Comparison of ENCODE assay signal across 17 cellular contexts in genomic region chr15:89075846-89076245, GRCh38. TPM values are rescaled to one million over a fixed set of nuclear protein-coding genes. Genes with fewer than 3 reads are reported as not detected.
DNase-seq lines count a peak whose midpoint lies in the region; ATAC-seq, FAIRE-seq and TF ChIP-seq lines count a peak whose summit lies in the region.
"Had no signal": no experiment of that assay in that cellular context is flagged by ENCODE, and none has a peak within 500 bp of the region (broad histone marks: within the 10 kb centered on the region; RNA-seq: fewer than 3 reads in every experiment).

No MANE protein-coding gene starts in this region.

- no TSS peak for BruUV-seq in K562 (replicated peaks; lab: Mats Ljungman, UMichigan)

- CTCF ChIA-PET in activated CD4-positive, alpha-beta T cell treated with anti-CD3 and anti-CD28 coated beads for 36 hours (lab: Charles Lee), result interaction anchor here (0.9 to 3.1 kb wide), 4 partner anchors 15 to 96 kb away, joined by 3 to 13 read pairs (median 6); no protein-coding TSS in a partner anchor
- CTCF ChIA-PET in K562 (lab: Yijun Ruan, JAX; ENCODE audit: low intra/inter-chr PET ratio), result no interaction called here

- 13% methylated on average over 2 of the region's 4 CpGs for WGBS in K562 (ENCODE audit: insufficient coverage, low coverage, missing lambda C conversion rate)
- WGBS in psoas muscle, 3 donors, result 47 to 74% (median 71%) methylated on average over 4 of the region's 4 CpGs

- TF ChIP-seq CTCF in K562 (IDR thresholded peaks at IDR 0.05 in 2 of 3, conservative IDR thresholded peaks at IDR 0.05 in 1 of 3; ENCODE audit: insufficient read depth in 2 of 3, low read depth in 1 of 3, low read length in 3 of 3), result no peak
- no peak for TF ChIP-seq CTCF in psoas muscle (IDR thresholded peaks at IDR 0.05)
- TF ChIP-seq CTCF in brain microvascular endothelial cell (IDR thresholded peaks at IDR 0.05; ENCODE audit: low read depth, low read length, missing control alignments), result no peak

- intact Hi-C loops in activated CD4-positive, alpha-beta T cell treated with anti-CD3 and anti-CD28 coated beads, Interleukin-2, amount 10 ng/mL, durations not matched to agents 24 days and 14 days (cut with micrococcal nuclease), result loop anchor here (2.0 kb wide), 1 partner anchor 15 kb away; no protein-coding TSS in a partner anchor
- intact Hi-C loops in activated CD4-positive, alpha-beta T cell treated with anti-CD3 and anti-CD28 coated beads for 36 hours (cut with DNase I, micrococcal nuclease), result no loop called here
- intact Hi-C loops in K562 (cut with micrococcal nuclease), result no loop called here
- intact Hi-C loops in psoas muscle (cut with DNase I), result no loop called here

- H3K4me1 Mint-ChIP-seq in activated CD4-positive, alpha-beta T cell treated with anti-CD3 and anti-CD28 coated beads, Interleukin-2, amount 10 ng/mL, durations not matched to agents 24 days and 14 days, result peaks cover 17% of the 10 kb centered on the region
- H3K4me1 Mint-ChIP-seq in activated CD4-positive, alpha-beta T cell treated with anti-CD3 and anti-CD28 coated beads for 36 hours, result peaks cover 22% of the 10 kb centered on the region

- DNase-seq in activated CD4-positive, alpha-beta T cell treated with anti-CD3 and anti-CD28 coated beads, Interleukin-2, amount 10 ng/mL, durations not matched to agents 24 days and 14 days, result no peak
- no peak for DNase-seq in activated CD4-positive, alpha-beta T cell treated with anti-CD3 and anti-CD28 coated beads for 36 hours
- DNase-seq in OCI-M2 (lab: John Stamatoyannopoulos, UW; ENCODE audit: unreplicated experiment) (peak; percentile 30), K562 (ENCODE audit: extremely low read depth in 1 of 4, low spot score in 3 of 4) (peak in 1 of 4 experiments; percentile 60), foreskin melanocyte (no peak), psoas muscle (no peak), brain microvascular endothelial cell (no peak)
- DNase-seq: 8988T, COR-L47, H9, NCI-H1092 treated with DMSO at 0.1 percent for 48 hours, NCI-H1694, NCI-H82, RPMI8226 had no signal

- H3K9me1 ChIP-seq in K562 (ENCODE audit: control insufficient read depth, insufficient read depth, low read length), result no peaks in the 10 kb centered on the region

- H3K36me3 ChIP-seq in K562 (ENCODE audit: control insufficient read depth, insufficient read depth, low read length), result no peaks in the 10 kb centered on the region
- no peaks in the 10 kb centered on the region for H3K36me3 ChIP-seq in psoas muscle (ENCODE audit: insufficient read depth in 1 of 2, low read depth in 1 of 2)
- no peaks in the 10 kb centered on the region for H3K36me3 ChIP-seq in brain microvascular endothelial cell (replicated peaks)

- ATAC-seq in activated CD4-positive, alpha-beta T cell treated with anti-CD3 and anti-CD28 coated beads for 36 hours, result no peak
- 0 out of 3 replicates have a peak, but pooled peaks have one; percentile 5 for ATAC-seq in K562
- ATAC-seq in HG02870 (IDR thresholded peaks at IDR 0.05; ENCODE audit: unreplicated experiment), result no peak
- no peak for ATAC-seq in psoas muscle

- peak overlapping the region; percentile 83 for H2AFZ ChIP-seq in K562 (ENCODE audit: low read depth, low read length)

- no peak for TF ChIP-seq EP300 in K562 (IDR thresholded peaks at IDR 0.05; ENCODE audit: low read length)

- no peaks in the 10 kb centered on the region for H3K79me2 ChIP-seq in K562 (ENCODE audit: control insufficient read depth, insufficient read depth, low read length)

- TF ChIP-seq RAD21 in K562 (CRISPR knock-in tag; conservative IDR thresholded peaks at IDR 0.05 in 1 of 2, IDR thresholded peaks at IDR 0.05 in 1 of 2), result no peak

- peak; percentile 74 for FAIRE-seq in K562 (lab: Jason Lieb, UNC)
- FAIRE-seq: GM18507 had no signal

- H3K4me3 ChIP-seq in K562 (no peak overlapping the region), psoas muscle (no peak overlapping the region), brain microvascular endothelial cell (ENCODE audit: low read depth, low read length) (no peak overlapping the region)

- H3K9me3 Mint-ChIP-seq in activated CD4-positive, alpha-beta T cell treated with anti-CD3 and anti-CD28 coated beads, Interleukin-2, amount 10 ng/mL, durations not matched to agents 24 days and 14 days, result no peaks in the 10 kb centered on the region
- H3K9me3 Mint-ChIP-seq in activated CD4-positive, alpha-beta T cell treated with anti-CD3 and anti-CD28 coated beads for 36 hours (ENCODE audit: low read depth), result no peaks in the 10 kb centered on the region
- H3K9me3 Mint-ChIP-seq: H9 had no signal

- TF ChIP-seq POLR2A in K562 (conservative IDR thresholded peaks at IDR 0.05), result no peak

- POLR2A ChIA-PET in activated CD4-positive, alpha-beta T cell treated with anti-CD3 and anti-CD28 coated beads for 36 hours (lab: Charles Lee), result no interaction called here
- POLR2A ChIA-PET in K562 (lab: Yijun Ruan, JAX), result interaction anchor here (1.0 to 1.6 kb wide), 2 partner anchors 11 to 16 kb away, joined by 5 to 7 read pairs; no protein-coding TSS in a partner anchor

- peaks cover 41 to 78% of the 10 kb centered on the region in 2 experiments for H3K4me1 ChIP-seq in K562 (replicated peaks in 1 of 2; ENCODE audit: control insufficient read depth in 2 of 2, insufficient read depth in 2 of 2, low read length in 2 of 2)
- H3K4me1 ChIP-seq in psoas muscle, result no peaks in the 10 kb centered on the region

- H3K4me2 ChIP-seq in K562 (ENCODE audit: insufficient read depth, low read length), result peak overlapping the region; percentile 67

- peak overlapping the region; percentile 25 for H3K27ac Mint-ChIP-seq in activated CD4-positive, alpha-beta T cell treated with anti-CD3 and anti-CD28 coated beads, Interleukin-2, amount 10 ng/mL, durations not matched to agents 24 days and 14 days
- no peak overlapping the region for H3K27ac Mint-ChIP-seq in activated CD4-positive, alpha-beta T cell treated with anti-CD3 and anti-CD28 coated beads for 36 hours
- H3K27ac Mint-ChIP-seq: H9 had no signal

- no peaks in the 10 kb centered on the region for H3K36me3 Mint-ChIP-seq in activated CD4-positive, alpha-beta T cell treated with anti-CD3 and anti-CD28 coated beads, Interleukin-2, amount 10 ng/mL, durations not matched to agents 24 days and 14 days (ENCODE audit: low read depth)
- H3K36me3 Mint-ChIP-seq in activated CD4-positive, alpha-beta T cell treated with anti-CD3 and anti-CD28 coated beads for 36 hours (ENCODE audit: low read depth), result no peaks in the 10 kb centered on the region

- peak overlapping the region; percentile 37 to 54; a peak in 3 of 4 replicates for H3K9ac ChIP-seq in K562 (ENCODE audit: insufficient read depth in 1 of 2, low read depth in 2 of 2, low read length in 2 of 2)

- no peak overlapping the region for H3K4me3 Mint-ChIP-seq in activated CD4-positive, alpha-beta T cell treated with anti-CD3 and anti-CD28 coated beads, Interleukin-2, amount 10 ng/mL, durations not matched to agents 24 days and 14 days
- H3K4me3 Mint-ChIP-seq in activated CD4-positive, alpha-beta T cell treated with anti-CD3 and anti-CD28 coated beads for 36 hours, result no peak overlapping the region
- H3K4me3 Mint-ChIP-seq: H9 had no signal

- H3K27me3 Mint-ChIP-seq in activated CD4-positive, alpha-beta T cell treated with anti-CD3 and anti-CD28 coated beads, Interleukin-2, amount 10 ng/mL, durations not matched to agents 24 days and 14 days, result peaks cover 7% of the 10 kb centered on the region
- H3K27me3 Mint-ChIP-seq in activated CD4-positive, alpha-beta T cell treated with anti-CD3 and anti-CD28 coated beads for 36 hours, result peaks cover 2% of the 10 kb centered on the region

- in situ Hi-C loops in K562 (cut with MboI), result no loop called here
- in situ Hi-C loops in brain microvascular endothelial cell (cut with HindIII; ENCODE audit: low pct_ligation_motif_present, low sequenced_read_pairs), result no loop called here

- H4K20me1 ChIP-seq in K562 (replicated peaks; ENCODE audit: control insufficient read depth, insufficient read depth, low read length), result no peaks in the 10 kb centered on the region

- H3K9me3 ChIP-seq in K562 (replicated peaks; ENCODE audit: control insufficient read depth, insufficient read depth, low read depth, low read length), result no peaks in the 10 kb centered on the region
- no peaks in the 10 kb centered on the region for H3K9me3 ChIP-seq in psoas muscle

- H3K27me3 ChIP-seq in K562 (ENCODE audit: control insufficient read depth in 2 of 2, insufficient read depth in 2 of 2, low read length in 2 of 2) (no peaks in the 10 kb centered on the region), psoas muscle (ENCODE audit: insufficient read depth in 3 of 3, low read length in 2 of 3) (no peaks in the 10 kb centered on the region), brain microvascular endothelial cell (replicated peaks) (no peaks in the 10 kb centered on the region)

- H3K27ac ChIP-seq in K562 (ENCODE audit: extremely low read depth, low read depth, low read length) (peak overlapping the region; percentile 91), psoas muscle (no peak overlapping the region), brain microvascular endothelial cell (no peak overlapping the region)
- H3K27ac ChIP-seq: C4-2B had no signal

TF ChIP-seq in K562, 482 proteins besides CTCF, POLR2A, EP300 and RAD21 (continues in another document):
- TF ChIP-seq EZH2 (IDR thresholded peaks at IDR 0.05; ENCODE audit: borderline replicate concordance, low read depth, low read length), result no peak

RNA-seq across cellular contexts. Expression of gene ABHD2, which starts 12.4 kb away (rescaled TPM):
- 75.2 and 76.6 TPM in 2 replicates for total RNA-seq in activated CD4-positive, alpha-beta T cell treated with anti-CD3 and anti-CD28 coated beads, Interleukin-2, amount 10 ng/mL, durations not matched to agents 24 days and 14 days
- 10 to 100 TPM; 41.5 to 52.1 TPM for total RNA-seq in activated CD4-positive, alpha-beta T cell treated with anti-CD3 and anti-CD28 coated beads for 36 hours
- 132 and 172 TPM in 2 replicates for total RNA-seq in K562 (2011; cell fraction: chromatin; rRNA removed; ENCODE audit: low replicate concordance)
- 83.2 and 102 TPM in 2 replicates for total RNA-seq in K562 (2011; cell fraction: nucleolus; rRNA removed)
- total RNA-seq in K562 (2011; cell fraction: nucleoplasm; rRNA removed), result 106 and 122 TPM in 2 replicates
- total RNA-seq in K562 (2014; rRNA removed) (33.0 and 57.6 TPM in 2 replicates), K562 (2014; rRNA removed; fragmentation: Illumina TruSeq; extraction: Trizol) (41.4 and 47.5 TPM in 2 replicates), K562 (2015; rRNA removed; fragmentation: Illumina TruSeq; extraction: Trizol) (48.9 and 49.2 TPM in 2 replicates), K562 (2021) (80.9 and 99.8 TPM in 2 replicates), psoas muscle (100 to 1,000 TPM in 3 of 4 donors, 10 to 100 TPM in 1; 66.1 to 215 (median 157) TPM)
- polyA plus RNA-seq in K562 (2011; rRNA removed) (54.0 and 74.7 TPM in 2 replicates), K562 (2014; fragmentation: Illumina TruSeq; extraction: Trizol) (76.3 and 78.6 TPM in 2 replicates), K562 (2014; fragmentation: Nextera tagmentation; extraction: Ambion mirVana) (10 to 100 TPM; 16.9 to 18.1 TPM), K562 (2014; rRNA removed) (30.4 and 34.5 TPM in 2 replicates), psoas muscle (10 to 100 TPM; 10.8 to 30.9 (median 26.7) TPM)
- 51.7 and 55.3 TPM in 2 replicates for polyA plus RNA-seq in K562 (2011; cell fraction: cytosol; rRNA removed)
- 45.7 and 51.1 TPM in 2 replicates for polyA plus RNA-seq in K562 (2011; cell fraction: nucleus; rRNA removed)
- 31.8 and 34.6 TPM in 2 replicates for polyA plus RNA-seq in K562 (2012)
- polyA minus RNA-seq in K562 (2011; rRNA and poly(A)+ RNA removed), result 150 and 180 TPM in 2 replicates
- 54.4 and 55.4 TPM in 2 replicates for polyA minus RNA-seq in K562 (2011; cell fraction: cytosol; rRNA and poly(A)+ RNA removed)
- polyA minus RNA-seq in K562 (2011; cell fraction: nucleus; rRNA and poly(A)+ RNA removed), result 26.9 and 57.4 TPM in 2 replicates
